8 cellular contexts compared by ENCODE assay signal in genomic region chr17:82022310-82022980, GRCh38. TPM values are rescaled to one million over a fixed set of nuclear protein-coding genes. Genes with fewer than 3 reads are reported as not detected.
DNase-seq lines count a peak whose midpoint lies in the region; ATAC-seq, FAIRE-seq and TF ChIP-seq lines count a peak whose summit lies in the region.

CENPX (minus strand) TSS chr17:82022878; CDS start chr17:82022861, 17 bp downstream.

- H3K79me2 ChIP-seq in Loucy (ENCODE audit: insufficient read depth, low read length): peaks cover 22% of the 10 kb centered on the region; the same call in 1 of the 2 replicates

- H3K9me2 ChIP-seq in Loucy (replicated peaks; ENCODE audit: low read depth, low read length): no peaks in the 10 kb centered on the region

- no peak for DNase-seq in chondrocyte (ENCODE audit: low spot score)
- DNase-seq in mesenteric fat pad (ENCODE audit: low spot score): no peak
- DNase-seq in urothelium cell line (ENCODE audit: low spot score): no peak
- DNase-seq in cerebellar cortex (ENCODE audit: low spot score): no peak
- DNase-seq in activated gamma-delta T cell (lab: John Stamatoyannopoulos, UW): no peak
- DNase-seq in NCI-H2227 treated with DMSO at 0.1 percent for 48 hours (lab: John Stamatoyannopoulos, UW): no peak

- ATAC-seq in GM18517 (IDR thresholded peaks at IDR 0.05; ENCODE audit: unreplicated experiment): peak; percentile 14

- no peaks in the 10 kb centered on the region for H3K36me3 ChIP-seq in Loucy (ENCODE audit: insufficient read depth, low read length)

- FAIRE-seq in urothelium cell line (lab: Jason Lieb, UNC): peak; percentile 74

- H3K4me2 ChIP-seq in Loucy (ENCODE audit: low read depth, low read length, poor library complexity, severe bottlenecking): peak within 1 kb of the TSS; percentile 98

- peaks cover 30% of the 10 kb centered on the region for H3K4me1 ChIP-seq in Loucy (ENCODE audit: insufficient read depth, low read length, poor library complexity, severe bottlenecking)

- H3K36me3 Mint-ChIP-seq in chondrocyte (ENCODE audit: low read depth): no peaks in the 10 kb centered on the region

- H3K9ac ChIP-seq in Loucy (ENCODE audit: low read depth, low read length, poor library complexity, severe bottlenecking): peak within 1 kb of the TSS; percentile 87

- no peaks in the 10 kb centered on the region for H3K9me3 ChIP-seq in Loucy (ENCODE audit: insufficient read depth, low read depth, low read length)

- H3K4me3 Mint-ChIP-seq in chondrocyte (ENCODE audit: unreplicated experiment): peak within 1 kb of the TSS; percentile 78

- H3K27me3 ChIP-seq in Loucy (ENCODE audit: insufficient read depth, low read length, poor library complexity, severe bottlenecking): no peaks in the 10 kb centered on the region

- no peaks in the 10 kb centered on the region for H3F3A ChIP-seq in Loucy (ENCODE audit: low read depth)

- H3K27ac Mint-ChIP-seq in chondrocyte (ENCODE audit: unreplicated experiment): peak within 1 kb of the TSS; percentile 36

- H4K20me1 ChIP-seq in Loucy (ENCODE audit: insufficient read depth, low read length, poor library complexity, severe bottlenecking): peaks cover 18% of the 10 kb centered on the region

- H3K4me3 ChIP-seq in Loucy (ENCODE audit: low read length, poor library complexity, severe bottlenecking): peak within 1 kb of the TSS; percentile 92

- H3K9me3 Mint-ChIP-seq in chondrocyte (ENCODE audit: low read depth): no peaks in the 10 kb centered on the region

- H2AFZ ChIP-seq in Loucy (ENCODE audit: low read length): peak within 1 kb of the TSS; percentile 90

- H3K4me1 Mint-ChIP-seq in chondrocyte (ENCODE audit: low read depth): peaks cover 18% of the 10 kb centered on the region

- TF ChIP-seq CTCF in Loucy (conservative IDR thresholded peaks at IDR 0.05; ENCODE audit: low read length) (no peak), chondrocyte (IDR thresholded peaks at IDR 0.05) (peak; percentile 11)

- H3K27me3 Mint-ChIP-seq in chondrocyte (ENCODE audit: low read depth): no peaks in the 10 kb centered on the region

RNA-seq across cellular contexts. Expression of gene CENPX, which starts in this region (rescaled TPM):
- 18.1 to 25.1 TPM (median 19.2 TPM) in 3 replicates for total RNA-seq in chondrocyte
- total RNA-seq in mesenteric fat pad: 47.0 TPM
